ENCODE assay signal across 15 cellular contexts in the genomic region with DNA sequence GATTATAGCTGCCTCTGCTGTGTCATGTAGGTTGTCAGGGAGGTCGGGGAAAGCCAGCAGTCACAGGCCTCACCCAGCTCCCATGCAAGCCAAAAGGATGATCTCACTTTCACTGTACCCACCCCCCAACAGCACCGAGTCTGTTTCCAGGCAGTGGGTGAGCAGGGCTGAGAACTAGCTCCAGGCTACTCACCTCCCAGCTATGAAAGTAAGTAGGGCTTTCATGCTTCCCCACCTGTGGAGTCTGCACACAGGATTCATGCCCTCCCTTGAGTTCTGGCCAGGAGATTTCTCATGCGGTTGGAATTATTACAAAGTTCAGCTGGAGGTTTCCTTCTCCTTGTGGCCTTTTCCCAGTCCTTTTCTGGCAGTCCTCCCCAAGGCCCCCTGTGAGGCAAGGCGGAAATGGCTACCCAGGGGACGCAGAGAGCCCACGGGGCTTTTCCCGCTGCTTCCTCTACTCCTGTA.
A peak's percentile ranks its signal among the peaks of the same experiment; 100 is the strongest.
DNase-seq lines count a peak whose midpoint lies in the region; ATAC-seq and TF ChIP-seq lines count a peak whose summit lies in the region.
"Had no signal": no experiment of that assay in that cellular context is flagged by ENCODE, and none has a peak within 500 bp of the region (broad histone marks: within the 10 kb centered on the region; RNA-seq: fewer than 3 reads in every experiment).

No MANE protein-coding gene starts in this region.

- no peaks in the 10 kb centered on the region for H3K9me3 ChIP-seq in AG04450 (ENCODE audit: control insufficient read depth, insufficient read depth, low read length)
- peaks cover 21% of the 10 kb centered on the region for H3K9me3 ChIP-seq in KOPT-K1 (ENCODE audit: insufficient read depth, low read length, poor library complexity, severe bottlenecking)
- H3K9me3 ChIP-seq: uterus had no signal

- TF ChIP-seq POLR2A in GM18505 (IDR thresholded peaks at IDR 0.05; ENCODE audit: borderline replicate concordance, extremely low read depth, insufficient read depth, insufficient read length), result no peak

- no peaks in the 10 kb centered on the region for H3K27me3 ChIP-seq in AG04450 (ENCODE audit: control insufficient read depth, insufficient read depth, low read length)
- no peaks in the 10 kb centered on the region for H3K27me3 ChIP-seq in kidney epithelial cell (ENCODE audit: control insufficient read depth, insufficient read depth, low read length)
- H3K27me3 ChIP-seq: uterus had no signal

- H3K27ac ChIP-seq in AG04450 (ENCODE audit: low read depth, low read length) (peak overlapping the region; percentile 3), KOPT-K1 (ENCODE audit: low read depth, low read length, poor library complexity, severe bottlenecking) (peak overlapping the region; percentile 65)
- H3K27ac ChIP-seq: uterus had no signal

- ATAC-seq in HG03159 (IDR thresholded peaks at IDR 0.05; ENCODE audit: unreplicated experiment), result no peak
- ATAC-seq in HG02981 (IDR thresholded peaks at IDR 0.05; ENCODE audit: unreplicated experiment), result no peak
- no peak for ATAC-seq in left colon
- ATAC-seq in GM18505 (IDR thresholded peaks at IDR 0.05; ENCODE audit: unreplicated experiment), result no peak
- ATAC-seq: activated naive CD8-positive, alpha-beta T cell treated with anti-CD3 and anti-CD28 coated beads, Interleukin-2, amount 50 U/mL, for 24 hours; left ventricle myocardium superior had no signal

- intact Hi-C loops in left colon (cut with DNase I, micrococcal nuclease), result no loop called here

- CTCF ChIA-PET in AG04450 (lab: Charles Lee), result no interaction called here

- DNase-seq in AG04450 (ENCODE audit: low read depth, low spot score) (peak; percentile 34), astrocyte of the spinal cord (ENCODE audit: low read depth, low spot score) (peak; percentile 97), kidney epithelial cell (ENCODE audit: low read depth) (peak; percentile 87), left colon (no peak)
- DNase-seq: activated CD8-positive, alpha-beta memory T cell treated with anti-CD3 and anti-CD28 coated beads, Interleukin-2, amount 50 U/mL, for 4 hours; activated naive CD8-positive, alpha-beta T cell treated with anti-CD3 and anti-CD28 coated beads, Interleukin-2, amount 50 U/mL, for 24 hours; left ventricle myocardium superior; NCI-H446 treated with DMSO at 0.1 percent for 48 hours; SHP77 treated with DMSO at 0.1 percent for 48 hours; stimulated activated CD4-positive, alpha-beta T cell treated with anti-CD3 and anti-CD28 coated beads, Interleukin-15, amount 100 ng/mL, for 24 hours; uterus had no signal

- POLR2A ChIA-PET in AG04450 (lab: Yijun Ruan, JAX), result interaction anchor here (0.7 kb wide), 1 partner anchor 59 kb away, joined by 4 read pairs; no protein-coding TSS in a partner anchor

- TF ChIP-seq CTCF in AG04450 (IDR thresholded peaks at IDR 0.05; ENCODE audit: low read depth, low read length) (no peak), astrocyte of the spinal cord (IDR thresholded peaks at IDR 0.05; ENCODE audit: low read depth, low read length) (no peak), kidney epithelial cell (IDR thresholded peaks at IDR 0.05; ENCODE audit: insufficient read depth, low read length, poor library complexity, severe bottlenecking) (no peak)

- H3K36me3 ChIP-seq in KOPT-K1 (ENCODE audit: insufficient read depth, low read length) (no peaks in the 10 kb centered on the region), kidney epithelial cell (ENCODE audit: control insufficient read depth, insufficient read depth, low read length) (no peaks in the 10 kb centered on the region)
- H3K36me3 ChIP-seq: uterus had no signal

- H3K4me3 ChIP-seq in AG04450 (ENCODE audit: low read depth, low read length) (no peak overlapping the region), astrocyte of the spinal cord (ENCODE audit: low read depth, low read length) (no peak overlapping the region), kidney epithelial cell (ENCODE audit: low read depth, low read length) (no peak overlapping the region)
- H3K4me3 ChIP-seq: uterus had no signal

- in situ Hi-C loops in astrocyte of the spinal cord (cut with HindIII; ENCODE audit: low sequenced_read_pairs), result no loop called here

Comparison
In these comparisons a context has a peak if more than half of its experiments do, and no peak if none do; other contexts are left out.
1. DNase-seq: peak in AG04450 (single experiment), astrocyte of the spinal cord (single experiment) and kidney epithelial cell (single experiment); none in left colon (0 of 2).